ENCODE assay signal across 8 cellular contexts in genomic region chr10:30186371-30186875, GRCh38.
DNase-seq lines count a peak whose midpoint lies in the region; ATAC-seq and TF ChIP-seq lines count a peak whose summit lies in the region.

No MANE protein-coding gene starts in this region.

- ATAC-seq in GM18505 (IDR thresholded peaks at IDR 0.05; ENCODE audit: unreplicated experiment) (no peak), HG02884 (IDR thresholded peaks at IDR 0.05; ENCODE audit: unreplicated experiment) (no peak)
- ATAC-seq in activated naive CD8-positive, alpha-beta T cell treated with anti-CD3 and anti-CD28 coated beads, Interleukin-2, amount 50 U/mL, for 24 hours: no peak

- peaks cover 13% of the 10 kb centered on the region for H3K27me3 Mint-ChIP-seq in nephron (ENCODE audit: low read depth)
- no peaks in the 10 kb centered on the region for H3K27me3 Mint-ChIP-seq in activated naive CD8-positive, alpha-beta T cell treated with anti-CD3 and anti-CD28 coated beads, Interleukin-2, amount 50 U/mL, for 24 hours

- H3K4me1 Mint-ChIP-seq in nephron: peaks cover 36% of the 10 kb centered on the region
- no peaks in the 10 kb centered on the region for H3K4me1 Mint-ChIP-seq in activated naive CD8-positive, alpha-beta T cell treated with anti-CD3 and anti-CD28 coated beads, Interleukin-2, amount 50 U/mL, for 24 hours

- no peak overlapping the region for H3K4me3 Mint-ChIP-seq in nephron
- H3K4me3 Mint-ChIP-seq in activated naive CD8-positive, alpha-beta T cell treated with anti-CD3 and anti-CD28 coated beads, Interleukin-2, amount 50 U/mL, for 24 hours: no peak overlapping the region

- peak overlapping the region; percentile 44 to 65 (median 54) for H3K27ac Mint-ChIP-seq in nephron
- no peak overlapping the region for H3K27ac Mint-ChIP-seq in activated naive CD8-positive, alpha-beta T cell treated with anti-CD3 and anti-CD28 coated beads, Interleukin-2, amount 50 U/mL, for 24 hours

- no peaks in the 10 kb centered on the region for H3K9me3 Mint-ChIP-seq in nephron
- no peaks in the 10 kb centered on the region for H3K9me3 Mint-ChIP-seq in activated naive CD8-positive, alpha-beta T cell treated with anti-CD3 and anti-CD28 coated beads, Interleukin-2, amount 50 U/mL, for 24 hours

- TF ChIP-seq POLR2A in GM18505 (IDR thresholded peaks at IDR 0.05; ENCODE audit: borderline replicate concordance, extremely low read depth, insufficient read depth, insufficient read length): no peak

- no peaks in the 10 kb centered on the region for H3K36me3 Mint-ChIP-seq in nephron (ENCODE audit: low read depth)
- no peaks in the 10 kb centered on the region for H3K36me3 Mint-ChIP-seq in activated naive CD8-positive, alpha-beta T cell treated with anti-CD3 and anti-CD28 coated beads, Interleukin-2, amount 50 U/mL, for 24 hours (ENCODE audit: low read depth)

- DNase-seq in COLO668 (lab: John Stamatoyannopoulos, UW; ENCODE audit: unreplicated experiment) (peak; percentile 3), LHCN-M2 (ENCODE audit: low read depth) (peak; percentile 9), dermis blood vessel endothelial cell (peak; percentile 75), T-helper 2 cell (no peak)
- no peak for DNase-seq in activated naive CD8-positive, alpha-beta T cell treated with anti-CD3 and anti-CD28 coated beads, Interleukin-2, amount 50 U/mL, for 24 hours

- TF ChIP-seq CTCF in nephron (IDR thresholded peaks at IDR 0.05; ENCODE audit: unreplicated experiment in 3 of 3): no peak

Comparison
In these comparisons a context has a peak if more than half of its experiments do, and no peak if none do; other contexts are left out.
1. DNase-seq: peak in COLO668 (single experiment), LHCN-M2 (single experiment) and dermis blood vessel endothelial cell (single experiment); none in T-helper 2 cell (0 of 5) and activated naive CD8-positive, alpha-beta T cell treated with anti-CD3 and anti-CD28 coated beads, Interleukin-2, amount 50 U/mL, for 24 hours (single experiment).